Comparison of ENCODE assay signal across 28 cellular contexts in the genomic region with DNA sequence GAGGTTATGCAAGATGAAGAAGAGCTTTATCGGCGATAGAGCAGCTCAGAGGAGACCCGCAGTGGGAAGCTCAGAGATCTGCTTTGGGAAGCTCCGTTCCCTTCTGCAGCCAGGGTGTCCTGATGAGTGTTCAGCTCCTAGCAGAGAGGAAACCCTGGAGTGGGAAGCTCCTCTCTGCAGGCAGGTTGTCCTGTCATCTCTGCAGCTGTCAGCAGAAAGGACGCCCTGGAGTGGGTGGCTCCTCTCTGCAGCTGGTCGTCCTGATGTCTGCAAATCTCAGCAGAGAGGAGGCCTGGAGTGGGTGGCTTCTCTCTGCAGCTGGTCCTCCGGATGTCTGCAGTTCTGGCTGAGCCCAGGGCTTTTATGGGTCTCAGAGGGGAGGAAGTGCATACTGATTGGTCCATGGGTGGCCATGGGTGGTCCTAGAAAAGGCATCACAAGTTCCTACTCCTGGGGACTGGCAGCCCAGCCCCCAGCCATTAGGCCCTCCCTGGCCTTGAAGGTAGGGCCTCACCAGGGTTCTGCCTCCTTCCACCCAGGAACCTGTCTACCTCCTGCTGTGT.
DNase-seq lines count a peak whose midpoint lies in the region; ATAC-seq, FAIRE-seq and TF ChIP-seq lines count a peak whose summit lies in the region.
"Had no signal": no experiment of that assay in that cellular context is flagged by ENCODE, and none has a peak within 500 bp of the region (broad histone marks: within the 10 kb centered on the region; RNA-seq: fewer than 3 reads in every experiment).

No MANE protein-coding gene starts in this region.

- TF ChIP-seq CTCF in H1 (IDR thresholded peaks at IDR 0.05; ENCODE audit: control extremely low read depth in 1 of 3, insufficient read depth in 1 of 3, low read depth in 1 of 3, low read length in 3 of 3): no peak

- no peak overlapping the region for H3K23ac ChIP-seq in H1 (ENCODE audit: insufficient read length)

- ATAC-seq in CD4-positive, CD25-positive, alpha-beta regulatory T cell (ENCODE audit: low read depth in 2 of 2): peak; percentile 23 to 45
- no peak for ATAC-seq in HG02623 (IDR thresholded peaks at IDR 0.05; ENCODE audit: unreplicated experiment)
- ATAC-seq: left ventricle myocardium superior, PC-3 had no signal

- no peaks in the 10 kb centered on the region for H3K79me2 ChIP-seq in H1 (ENCODE audit: control insufficient read depth in 1 of 2, insufficient read depth in 2 of 2, low read length in 2 of 2)

- H3K4ac ChIP-seq in H1 (replicated peaks; ENCODE audit: insufficient read length, low read depth, low read length): no peak overlapping the region

- H2BK20ac ChIP-seq in H1 (ENCODE audit: low read length): no peak overlapping the region

- peak overlapping the region in 3 of 4 donors; percentile 77 to 86 (median 80) for H3K4me3 Mint-ChIP-seq in CD4-positive, CD25-positive, alpha-beta regulatory T cell
- H3K4me3 Mint-ChIP-seq: neural crest cell; T-helper 2 cell treated with Interferon-gamma antibody and Interleukin-4, amounts not matched to agents 5 μg/mL and 100 μg/mL, for 36 hours had no signal

- no peak for TF ChIP-seq POLR2A in H1 (IDR thresholded peaks at IDR 0.05; ENCODE audit: control extremely low read depth in 1 of 2, low read depth in 2 of 2, low read length in 2 of 2)

- peaks cover 0 to 3% (median 0%) of the 10 kb centered on the region in 7 donors for H3K9me3 Mint-ChIP-seq in CD4-positive, CD25-positive, alpha-beta regulatory T cell
- H3K9me3 Mint-ChIP-seq: activated T-cell treated with anti-CD3 and anti-CD28 coated beads, Interleukin-2, amount 50 U/mL, for 4 hours; neural crest cell; T-helper 2 cell treated with Interferon-gamma antibody and Interleukin-4, amounts not matched to agents 5 μg/mL and 100 μg/mL, for 36 hours had no signal

- no peak overlapping the region for H2BK5ac ChIP-seq in H1 (ENCODE audit: low read depth, low read length)

- H4K20me1 ChIP-seq in H1 (replicated peaks in 1 of 2; ENCODE audit: control insufficient read depth in 1 of 2, insufficient read depth in 2 of 2, low read length in 2 of 2): no peaks in the 10 kb centered on the region

- H3K56ac ChIP-seq in H1 (replicated peaks; ENCODE audit: insufficient read length, low read depth, low read length): no peak overlapping the region

- H4K8ac ChIP-seq in H1 (ENCODE audit: extremely low read depth, insufficient read depth, low read length): no peak overlapping the region

- CTCF ChIA-PET in H1 (lab: Charles Lee; ENCODE audit: partially characterized antibody): interaction anchor here (1.3 to 1.9 kb wide), 4 partner anchors 27 to 537 kb away, joined by 4 to 9 read pairs (median 5); no protein-coding TSS in a partner anchor

- no peaks in the 10 kb centered on the region for H3K79me1 ChIP-seq in H1 (ENCODE audit: low read depth, low read length)

- H3K27ac ChIP-seq in CD4-positive, CD25-positive, alpha-beta regulatory T cell (ENCODE audit: insufficient read depth, low read length, poor library complexity, severe bottlenecking): no peak overlapping the region
- no peak overlapping the region for H3K27ac ChIP-seq in H1 (ENCODE audit: low read depth, low read length)
- H3K27ac ChIP-seq: adrenal gland, heart right ventricle, prostate gland, SJSA1, tibial nerve, WERI-Rb-1 had no signal

- peak in 1 of 3 donors; percentile 39 for DNase-seq in CD4-positive, CD25-positive, alpha-beta regulatory T cell
- DNase-seq in DMS53 (lab: John Stamatoyannopoulos, UW): peak; percentile 67
- DNase-seq in NCI-H510A treated with DMSO at 0.1 percent for 48 hours (lab: John Stamatoyannopoulos, UW): peak; percentile 81
- DNase-seq in H1 (ENCODE audit: low read depth in 1 of 2, low spot score in 2 of 2): no peak
- DNase-seq in COLO668 (lab: John Stamatoyannopoulos, UW; ENCODE audit: unreplicated experiment): no peak
- DNase-seq in hippocampal formation (lab: John Stamatoyannopoulos, UW): no peak
- DNase-seq: activated CD4-positive, alpha-beta T cell treated with anti-CD3 and anti-CD28 coated beads, Interleukin-2, amount 50 U/mL, for 48 hours; activated T-cell treated with anti-CD3 and anti-CD28 coated beads, Interleukin-2, amount 50 U/mL, for 4 hours; adrenal gland; Calu3; cortex of kidney; HCEC 1CT; heart right ventricle; left ventricle myocardium superior; NCI-H146; NCI-H2171; NCI-H748 treated with DMSO at 0.1 percent for 48 hours; PC-3; stimulated activated naive CD4-positive, alpha-beta T cell treated with Interleukin-2 at 50 U/mL for 16 hours; WERI-Rb-1 had no signal

- no peak overlapping the region for H2BK12ac ChIP-seq in H1 (ENCODE audit: low read depth, low read length)

- TF ChIP-seq RAD21 in H1 (IDR thresholded peaks at IDR 0.05 in 1 of 2, conservative IDR thresholded peaks at IDR 0.05 in 1 of 2; ENCODE audit: low read depth in 2 of 2, low read length in 2 of 2): no peak

- WGBS in H1 (ENCODE audit: extremely low coverage in 1 of 2, insufficient coverage in 1 of 2, insufficient read length in 1 of 2, insufficient replicate concordance in 2 of 2, low coverage in 1 of 2, low lambda C conversion rate in 2 of 2, missing lambda C conversion rate in 1 of 2), 2 experiments: 91% methylated on average over 7 of the region's 7 CpGs; no CpG with 5 or more reads in 1 of the 2 experiments

- no peaks in the 10 kb centered on the region for H3K36me3 ChIP-seq in CD4-positive, CD25-positive, alpha-beta regulatory T cell (ENCODE audit: control insufficient read depth, insufficient read depth, low read length)
- H3K36me3 ChIP-seq in H1 (ENCODE audit: control insufficient read depth in 2 of 4, insufficient read depth in 4 of 4, low read length in 3 of 4): no peaks in the 10 kb centered on the region
- H3K36me3 ChIP-seq: adrenal gland, heart right ventricle, MG63, prostate gland, SJSA1, tibial nerve, WERI-Rb-1 had no signal

- H3K14ac ChIP-seq in H1 (ENCODE audit: insufficient read length): no peak overlapping the region

- no peak overlapping the region for H3K4me3 ChIP-seq in CD4-positive, CD25-positive, alpha-beta regulatory T cell (ENCODE audit: low read depth, low read length)
- H3K4me3 ChIP-seq in H1 (ENCODE audit: extremely low read depth in 1 of 4, insufficient read depth in 2 of 4, low read depth in 3 of 4, low read length in 4 of 4): no peak overlapping the region
- H3K4me3 ChIP-seq: adrenal gland, heart right ventricle, MG63, prostate gland, SJSA1, tibial nerve had no signal

- peaks cover 4% of the 10 kb centered on the region for H3K27me3 Mint-ChIP-seq in CD4-positive, CD25-positive, alpha-beta regulatory T cell

- no peak overlapping the region for H2BK15ac ChIP-seq in H1 (ENCODE audit: low read length)

- H3K4me1 Mint-ChIP-seq in CD4-positive, CD25-positive, alpha-beta regulatory T cell: peaks cover 36 to 89% (median 50%) of the 10 kb centered on the region in 4 donors

- H3K9me3 ChIP-seq in CD4-positive, CD25-positive, alpha-beta regulatory T cell (ENCODE audit: control insufficient read depth in 2 of 2, low read length in 2 of 2): no peaks in the 10 kb centered on the region
- no peaks in the 10 kb centered on the region for H3K9me3 ChIP-seq in H1 (ENCODE audit: insufficient read depth in 2 of 2, low read depth in 1 of 2, low read length in 1 of 2)
- H3K9me3 ChIP-seq: adrenal gland, heart right ventricle, MG63, prostate gland, SJSA1, tibial nerve had no signal

- no peak for FAIRE-seq in H1 (lab: Jason Lieb, UNC)
- FAIRE-seq: endometrium had no signal

- H4K5ac ChIP-seq in H1 (ENCODE audit: insufficient read length, low read depth, low read length): no peak overlapping the region

- H4K91ac ChIP-seq in H1 (replicated peaks; ENCODE audit: insufficient read length, low read length): no peak overlapping the region

- H3K27ac Mint-ChIP-seq in CD4-positive, CD25-positive, alpha-beta regulatory T cell: peak overlapping the region; percentile 88 to 96 (median 95)
- H3K27ac Mint-ChIP-seq: T-helper 2 cell treated with Interferon-gamma antibody and Interleukin-4, amounts not matched to agents 5 μg/mL and 100 μg/mL, for 36 hours had no signal

- peaks cover 40% of the 10 kb centered on the region for H3K4me1 ChIP-seq in CD4-positive, CD25-positive, alpha-beta regulatory T cell (ENCODE audit: control insufficient read depth, insufficient read depth, low read length, poor library complexity, severe bottlenecking)
- H3K4me1 ChIP-seq in H1 (replicated peaks in 1 of 4; ENCODE audit: control insufficient read depth in 3 of 4, insufficient read depth in 4 of 4, low read length in 3 of 4): no peaks in the 10 kb centered on the region; a peak in 1 of 7 replicates
- H3K4me1 ChIP-seq: adrenal gland, heart right ventricle, prostate gland, SJSA1, tibial nerve had no signal

- H3K23me2 ChIP-seq in H1 (ENCODE audit: low read depth, low read length): no peaks in the 10 kb centered on the region

- H3K18ac ChIP-seq in H1 (ENCODE audit: extremely low read depth, low read length): no peak overlapping the region

- POLR2A ChIA-PET in H1 (lab: Charles Lee; ENCODE audit: partially characterized antibody): interaction anchor here (0.6 to 1.0 kb wide), 2 partner anchors 21 to 90 kb away, joined by 3 read pairs; no protein-coding TSS in a partner anchor

- H2AK5ac ChIP-seq in H1 (ENCODE audit: low read depth, low read length): no peak overlapping the region

- H3K27me3 ChIP-seq in CD4-positive, CD25-positive, alpha-beta regulatory T cell (ENCODE audit: control insufficient read depth, insufficient read depth, low read length): no peaks in the 10 kb centered on the region
- H3K27me3 ChIP-seq in H1 (replicated peaks in 1 of 4; ENCODE audit: control insufficient read depth in 3 of 4, extremely low read depth in 1 of 4, insufficient read depth in 3 of 4, low read length in 3 of 4): peaks cover 0 to 1% (median 0%) of the 10 kb centered on the region in 4 experiments; a peak in 1 of 7 replicates

- no peak overlapping the region for H3K9ac ChIP-seq in H1 (replicated peaks in 1 of 4; ENCODE audit: extremely low read depth in 1 of 4, low read depth in 3 of 4, low read length in 3 of 4)

- H2AFZ ChIP-seq in H1 (ENCODE audit: low read length): peak overlapping the region; percentile 61; the same call in 1 of the 2 replicates

- no peak overlapping the region for H3K4me2 ChIP-seq in H1 (ENCODE audit: insufficient read depth in 1 of 2, low read depth in 2 of 2, low read length in 2 of 2)

- no peaks in the 10 kb centered on the region for H3K36me3 Mint-ChIP-seq in CD4-positive, CD25-positive, alpha-beta regulatory T cell

- TF ChIP-seq EP300 in H1 (IDR thresholded peaks at IDR 0.05; ENCODE audit: borderline replicate concordance in 1 of 2, low read depth in 2 of 2, low read length in 2 of 2): no peak

- no peak overlapping the region for H2BK120ac ChIP-seq in H1 (replicated peaks; ENCODE audit: low read depth, low read length)

TF ChIP-seq in H1, 55 proteins besides CTCF, POLR2A, EP300 and RAD21 (continues in another document):
- TF ChIP-seq CBX5 (IDR thresholded peaks at IDR 0.05; ENCODE audit: low read depth, low read length): no peak
- no peak for TF ChIP-seq SIN3A (conservative IDR thresholded peaks at IDR 0.05 in 1 of 2, IDR thresholded peaks at IDR 0.05 in 1 of 2; ENCODE audit: low read depth in 1 of 2, low read length in 2 of 2)
- no peak for TF ChIP-seq HDAC2 (IDR thresholded peaks at IDR 0.05; ENCODE audit: borderline replicate concordance in 1 of 2, low read depth in 2 of 2, low read length in 2 of 2)
- no peak for TF ChIP-seq SAP30 (IDR thresholded peaks at IDR 0.05; ENCODE audit: insufficient read depth, insufficient replicate concordance, low read length)

Comparison
In these comparisons a context has a peak if more than half of its experiments do, and no peak if none do; other contexts are left out.
1. DNase-seq: peak in DMS53 (single experiment) and NCI-H510A treated with DMSO at 0.1 percent for 48 hours (single experiment); none in H1 (0 of 2), COLO668 (single experiment) and hippocampal formation (0 of 2).